8 cellular contexts compared by ENCODE assay signal in genomic region chr3:49723631-49724551, GRCh38. TPM values are rescaled to one million over a fixed set of nuclear protein-coding genes. Genes with fewer than 3 reads are reported as not detected.
DNase-seq lines count a peak whose midpoint lies in the region; ATAC-seq and TF ChIP-seq lines count a peak whose summit lies in the region.

TSS of gene GMPPB (minus strand) at chr3:49723951. CDS start at chr3:49723726, 225 bp downstream.

- in situ Hi-C loops in GM13976 (cut with MboI; ENCODE audit: low sequenced_read_pairs, unreplicated experiment) = no loop called here

- H4K91ac ChIP-seq in trophoblast cell (ENCODE audit: low read depth, low read length) = peak within 1 kb of the TSS; percentile 98

- H3K4ac ChIP-seq in trophoblast cell (ENCODE audit: low read depth, low read length) = peak within 1 kb of the TSS; percentile 94

- H2AFZ ChIP-seq in trophoblast cell (ENCODE audit: insufficient read depth, low read length, poor library complexity) = peak within 1 kb of the TSS; percentile 81

- peak; percentile 9 to 63 for TF ChIP-seq POLR2A in tibial nerve (IDR thresholded peaks at IDR 0.05)

- H3K4me3 ChIP-seq in adipocyte (ENCODE audit: low read length) (peak within 1 kb of the TSS; percentile 99), cardiac muscle cell (peak within 1 kb of the TSS; percentile 59), trophoblast cell (ENCODE audit: low read depth, low read length) (peak within 1 kb of the TSS; percentile 98), tibial nerve (peak within 1 kb of the TSS; percentile 74 to 98 (median 94))

- H3K79me2 ChIP-seq in trophoblast cell (ENCODE audit: control insufficient read depth, insufficient read depth, low read length, poor library complexity) = peaks cover 9% of the 10 kb centered on the region

- no peak for TF ChIP-seq CTCF in GM13976 (IDR thresholded peaks at IDR 0.05; ENCODE audit: borderline replicate concordance, control extremely low read depth, extremely low read depth, insufficient read depth, missing control alignments)
- TF ChIP-seq CTCF in cardiac muscle cell (IDR thresholded peaks at IDR 0.05; ENCODE audit: low read depth, low read length) = no peak
- peak in 1 of 5 experiments; percentile 41 for TF ChIP-seq CTCF in tibial nerve (IDR thresholded peaks at IDR 0.05)

- H3K14ac ChIP-seq in trophoblast cell (ENCODE audit: low read length) = peak within 1 kb of the TSS; percentile 93

- WGBS in trophoblast cell (ENCODE audit: extremely low coverage, insufficient coverage, insufficient read length) = no CpG with 5 or more reads among the region's 102 CpGs
- WGBS in tibial nerve, 2 donors = 0 to 1% methylated on average over 22 to 31 of the region's 102 CpGs

- peak within 1 kb of the TSS; percentile 93 for H2AK5ac ChIP-seq in trophoblast cell (ENCODE audit: low read length)

- DNase-seq in GM13976 (ENCODE audit: low spot score) (peak; percentile 99), NCI-H146 (lab: John Stamatoyannopoulos, UW) (peak; percentile 91), T-cell (peak; percentile 75 to 92 (median 88)), adipocyte (ENCODE audit: low read depth) (peak; percentile 99), cardiac muscle cell (ENCODE audit: low read depth in 1 of 2, low spot score in 1 of 2) (peak; percentile 98), trophoblast cell (peak; percentile 99), tibial nerve (ENCODE audit: low spot score in 2 of 2) (peak; percentile 90 to 94)

- H3K36me3 ChIP-seq in adipocyte (ENCODE audit: control insufficient read depth, insufficient read depth, low read length, severe bottlenecking) (peaks cover 45% of the 10 kb centered on the region), cardiac muscle cell (peaks cover 16% of the 10 kb centered on the region), trophoblast cell (ENCODE audit: control insufficient read depth in 1 of 2, insufficient read depth in 2 of 2, low read length in 2 of 2) (peaks cover 55 to 57% of the 10 kb centered on the region in 2 experiments), tibial nerve (peaks cover 0 to 58% (median 0%) of the 10 kb centered on the region in 3 donors)

- peak within 1 kb of the TSS; percentile 92 to 96 for H3K27ac Mint-ChIP-seq in T-cell

- peaks cover 9% of the 10 kb centered on the region for H3K79me1 ChIP-seq in trophoblast cell (ENCODE audit: low read length)

- peak within 1 kb of the TSS; percentile 90 for H3K4me2 ChIP-seq in trophoblast cell (ENCODE audit: low read length)

- H2BK5ac ChIP-seq in trophoblast cell (ENCODE audit: low read depth, low read length, poor library complexity) = peak within 1 kb of the TSS; percentile 44

- H3K4me1 Mint-ChIP-seq in T-cell = peaks cover 31 to 39% (median 35%) of the 10 kb centered on the region in 3 donors

- H3K9me3 ChIP-seq in adipocyte (ENCODE audit: control insufficient read depth, low read length) = no peaks in the 10 kb centered on the region
- H3K9me3 ChIP-seq in cardiac muscle cell (ENCODE audit: low read depth) = no peaks in the 10 kb centered on the region
- peaks cover 3% of the 10 kb centered on the region for H3K9me3 ChIP-seq in trophoblast cell (ENCODE audit: insufficient read depth, low read depth, low read length)
- H3K9me3 ChIP-seq in tibial nerve = no peaks in the 10 kb centered on the region

- H2BK120ac ChIP-seq in trophoblast cell (ENCODE audit: insufficient read depth, low read length, poor library complexity) = peak within 1 kb of the TSS; percentile 65

- peak within 1 kb of the TSS; percentile 95 for H4K8ac ChIP-seq in trophoblast cell (ENCODE audit: low read depth, low read length)

- POLR2A ChIA-PET in T-cell (lab: Charles Lee) = interaction anchor here in 1 of 2 donors (0.6 kb wide), 1 partner anchor 311 kb away, joined by 8 read pairs; no protein-coding TSS in a partner anchor

- H3K27ac ChIP-seq in cardiac muscle cell = peak within 1 kb of the TSS; percentile 80
- H3K27ac ChIP-seq in trophoblast cell (ENCODE audit: low read depth, low read length) = peak within 1 kb of the TSS; percentile 83
- peak within 1 kb of the TSS; percentile 77 to 96 (median 92) for H3K27ac ChIP-seq in tibial nerve

- TF ChIP-seq EP300 in tibial nerve (IDR thresholded peaks at IDR 0.05) = peak; percentile 67 to 82

- ATAC-seq in HG02852 (IDR thresholded peaks at IDR 0.05; ENCODE audit: unreplicated experiment) (peak; percentile 82), T-cell (replicated peaks in 1 of 4) (peak; percentile 80 to 84 (median 82))

- CTCF ChIA-PET in T-cell (lab: Charles Lee) = interaction anchor here in 1 of 2 donors (1.5 kb wide), 1 partner anchor 185 kb away, joined by 4 read pairs; no protein-coding TSS in a partner anchor

- H3K9ac ChIP-seq in adipocyte (ENCODE audit: low read length) (peak within 1 kb of the TSS; percentile 99), trophoblast cell (ENCODE audit: low read length) (peak within 1 kb of the TSS; percentile 98)

- peaks cover 13% of the 10 kb centered on the region for H3K36me3 Mint-ChIP-seq in T-cell

- peak within 1 kb of the TSS; percentile 90 for H4K12ac ChIP-seq in trophoblast cell (ENCODE audit: low read depth, low read length)

- peak within 1 kb of the TSS; percentile 92 to 95 (median 92) for H3K4me3 Mint-ChIP-seq in T-cell

- H3K23ac ChIP-seq in trophoblast cell (ENCODE audit: low read length) = no peak within 1 kb of the TSS

- H3K27me3 ChIP-seq in adipocyte (replicated peaks; ENCODE audit: control insufficient read depth, insufficient read depth, low read length) (no peaks in the 10 kb centered on the region), cardiac muscle cell (no peaks in the 10 kb centered on the region), trophoblast cell (ENCODE audit: insufficient read depth, low read length) (no peaks in the 10 kb centered on the region), tibial nerve (no peaks in the 10 kb centered on the region)

- no peaks in the 10 kb centered on the region for H3K9me3 Mint-ChIP-seq in T-cell

- H2BK12ac ChIP-seq in trophoblast cell (ENCODE audit: low read length) = peak within 1 kb of the TSS; percentile 6

- H3K4me1 ChIP-seq in adipocyte (ENCODE audit: control insufficient read depth, insufficient read depth, low read length) = peaks cover 27% of the 10 kb centered on the region
- H3K4me1 ChIP-seq in cardiac muscle cell (ENCODE audit: low read depth) = no peaks in the 10 kb centered on the region
- peaks cover 11 to 17% of the 10 kb centered on the region in 2 experiments for H3K4me1 ChIP-seq in trophoblast cell (ENCODE audit: control insufficient read depth in 1 of 2, insufficient read depth in 2 of 2, low read length in 2 of 2)
- H3K4me1 ChIP-seq in tibial nerve = peaks cover 0 to 47% (median 21%) of the 10 kb centered on the region in 4 donors

- H3K27me3 Mint-ChIP-seq in T-cell = no peaks in the 10 kb centered on the region

- peak within 1 kb of the TSS; percentile 91 for H3K18ac ChIP-seq in trophoblast cell (ENCODE audit: low read length)

RNA-seq across cellular contexts. Expression of gene GMPPB, which starts in this region (rescaled TPM):
- total RNA-seq in T-cell (10 to 100 TPM; 34.5 to 54.5 (median 39.9) TPM), cardiac muscle cell (27.6 and 41.3 TPM in 2 replicates), tibial nerve (10 to 100 TPM; 17.3 to 31.4 (median 25.3) TPM)
- 23.9 and 29.3 TPM in 2 replicates for polyA plus RNA-seq in cardiac muscle cell
- 39.9 and 42.9 TPM in 2 replicates for polyA plus RNA-seq in trophoblast cell (2013)

Comparison
In these comparisons a context has a peak if more than half of its experiments do, and no peak if none do; other contexts are left out.
1. Peak in every context shown above with its lines: DNase-seq, ATAC-seq, H3K4me3 ChIP-seq and H3K27ac ChIP-seq.